Comparison of ENCODE assay signal across 12 cellular contexts in the genomic region with DNA sequence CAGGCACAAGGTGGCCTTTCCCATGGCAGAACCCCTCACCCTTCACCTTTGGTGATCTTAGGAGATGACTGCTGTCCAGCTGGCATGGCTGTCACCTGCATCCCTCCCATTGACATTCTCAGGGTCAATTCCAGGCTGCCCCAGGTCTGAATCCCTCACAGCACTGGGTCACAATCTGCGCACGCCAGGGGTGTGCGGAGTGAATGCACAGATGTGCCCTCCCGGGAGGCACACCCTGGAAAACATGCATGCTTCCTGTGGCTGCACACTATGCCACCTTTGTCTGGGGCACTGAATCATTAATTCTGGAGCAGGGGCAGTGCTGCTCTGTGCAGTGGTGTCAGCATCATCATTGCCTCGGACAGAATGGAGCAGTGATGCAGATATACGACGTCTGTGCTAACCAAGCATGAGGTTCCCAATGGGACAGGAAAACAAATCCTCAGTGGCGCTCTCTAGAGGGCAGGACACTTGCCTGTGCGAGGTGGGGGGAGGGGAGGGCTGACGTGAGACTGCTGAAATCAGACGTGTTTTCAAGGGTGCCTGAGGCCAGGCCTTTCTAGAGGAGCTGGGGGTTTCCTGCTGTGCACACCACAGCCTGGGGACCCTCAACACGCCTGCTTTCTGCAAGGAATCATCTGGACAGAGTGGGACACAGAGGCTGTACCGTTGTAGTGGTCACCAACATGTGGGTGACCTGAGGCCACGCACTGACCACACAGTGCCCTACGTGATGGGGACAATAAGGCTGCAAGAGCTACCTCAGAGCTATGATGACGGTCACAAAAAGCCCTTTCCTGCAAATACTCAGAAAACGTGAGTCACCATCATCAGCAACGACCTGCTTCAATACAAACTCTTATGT.
A peak's percentile ranks its signal among the peaks of the same experiment; 100 is the strongest.
DNase-seq lines count a peak whose midpoint lies in the region; ATAC-seq and TF ChIP-seq lines count a peak whose summit lies in the region.
"Had no signal": no experiment of that assay in that cellular context is flagged by ENCODE, and none has a peak within 500 bp of the region (broad histone marks: within the 10 kb centered on the region; RNA-seq: fewer than 3 reads in every experiment).

No MANE protein-coding gene starts in this region.

- H3K27me3 Mint-ChIP-seq in stimulated activated naive CD8-positive, alpha-beta T cell treated with anti-CD3 and anti-CD28 coated beads, Interleukin-15, amount 100 ng/mL, for 72 hours = no peaks in the 10 kb centered on the region
- H3K27me3 Mint-ChIP-seq: activated naive CD8-positive, alpha-beta T cell had no signal

- peaks cover 44% of the 10 kb centered on the region for H3K4me1 Mint-ChIP-seq in stimulated activated naive CD8-positive, alpha-beta T cell treated with anti-CD3 and anti-CD28 coated beads, Interleukin-15, amount 100 ng/mL, for 72 hours

- TF ChIP-seq CTCF in choroid plexus epithelial cell (conservative IDR thresholded peaks at IDR 0.05; ENCODE audit: low read depth, low read length) = peak; percentile 28

- peak; percentile 57 for DNase-seq in activated effector memory CD4-positive, alpha-beta T cell treated with anti-CD3 and anti-CD28 coated beads, Interleukin-2, amount 50 U/mL, for 16 hours
- no peak for DNase-seq in activated effector memory CD4-positive, alpha-beta T cell treated with Interleukin-2 at 50 U/mL for 16 hours
- DNase-seq in NCI-H69 (lab: John Stamatoyannopoulos, UW) = peak; percentile 18
- DNase-seq in choroid plexus epithelial cell (ENCODE audit: low read depth) = no peak
- no peak for DNase-seq in stimulated activated naive CD8-positive, alpha-beta T cell treated with anti-CD3 and anti-CD28 coated beads, Interleukin-15, amount 100 ng/mL, for 72 hours
- DNase-seq in NOMO-1 treated with dmso at 0.1 percent for 144 hours (lab: John Stamatoyannopoulos, UW; ENCODE audit: unreplicated experiment) = no peak
- no peak for DNase-seq in GM19238 (ENCODE audit: insufficient read length, low spot score)
- DNase-seq: lower lobe of right lung; stimulated activated CD4-positive, alpha-beta T cell treated with anti-CD3 and anti-CD28 coated beads, Interleukin-4, amount 100 ng/mL, for 4 hours had no signal

- H3K4me3 Mint-ChIP-seq in stimulated activated naive CD8-positive, alpha-beta T cell treated with anti-CD3 and anti-CD28 coated beads, Interleukin-15, amount 100 ng/mL, for 72 hours = no peak overlapping the region
- H3K4me3 Mint-ChIP-seq: activated naive CD8-positive, alpha-beta T cell had no signal

- no peak overlapping the region for H3K4me3 ChIP-seq in choroid plexus epithelial cell (ENCODE audit: low read depth, low read length)
- H3K4me3 ChIP-seq: lower lobe of right lung, thoracic aorta had no signal

- no peaks in the 10 kb centered on the region for H3K9me3 Mint-ChIP-seq in stimulated activated naive CD8-positive, alpha-beta T cell treated with anti-CD3 and anti-CD28 coated beads, Interleukin-15, amount 100 ng/mL, for 72 hours

- peak; percentile 29 for ATAC-seq in stimulated activated naive CD8-positive, alpha-beta T cell treated with anti-CD3 and anti-CD28 coated beads, Interleukin-15, amount 100 ng/mL, for 72 hours
- no peak for ATAC-seq in GM19035 (IDR thresholded peaks at IDR 0.05; ENCODE audit: unreplicated experiment)

- H3K27ac Mint-ChIP-seq in stimulated activated naive CD8-positive, alpha-beta T cell treated with anti-CD3 and anti-CD28 coated beads, Interleukin-15, amount 100 ng/mL, for 72 hours = peak overlapping the region in 1 of 2 donors; percentile 24
- H3K27ac Mint-ChIP-seq: activated naive CD8-positive, alpha-beta T cell had no signal

Comparison
In these comparisons a context has a peak if more than half of its experiments do, and no peak if none do; other contexts are left out.
1. DNase-seq: peak in activated effector memory CD4-positive, alpha-beta T cell treated with anti-CD3 and anti-CD28 coated beads, Interleukin-2, amount 50 U/mL, for 16 hours (single experiment) and NCI-H69 (single experiment); none in activated effector memory CD4-positive, alpha-beta T cell treated with Interleukin-2 at 50 U/mL for 16 hours (single experiment), choroid plexus epithelial cell (single experiment), stimulated activated naive CD8-positive, alpha-beta T cell treated with anti-CD3 and anti-CD28 coated beads, Interleukin-15, amount 100 ng/mL, for 72 hours (0 of 2), NOMO-1 treated with dmso at 0.1 percent for 144 hours (single experiment) and GM19238 (single experiment).